ENCODE assay signal across 8 cellular contexts in genomic region chr12:14256139-14256538, GRCh38.
DNase-seq lines count a peak whose midpoint lies in the region; ATAC-seq and TF ChIP-seq lines count a peak whose summit lies in the region.

No MANE protein-coding gene starts in this region.

- no peak for TF ChIP-seq POLR2A in vagina (IDR thresholded peaks at IDR 0.05)

- TF ChIP-seq CTCF in mesothelial cell of epicardium (IDR thresholded peaks at IDR 0.05; ENCODE audit: unreplicated experiment) (no peak), vagina (IDR thresholded peaks at IDR 0.05) (no peak)

- H3K4me1 ChIP-seq in vagina: peaks cover 50% of the 10 kb centered on the region

- H3K27me3 ChIP-seq in vagina: no peaks in the 10 kb centered on the region

- no peaks in the 10 kb centered on the region for H3K36me3 ChIP-seq in vagina

- peak; percentile 53 for DNase-seq in stimulated activated CD4-positive, alpha-beta T cell treated with anti-CD3 and anti-CD28 coated beads, Interleukin-15, amount 100 ng/mL, for 24 hours
- DNase-seq in stimulated activated CD4-positive, alpha-beta T cell treated with anti-CD3 and anti-CD28 coated beads, Interleukin-4, amount 100 ng/mL, for 1 hour: no peak
- no peak for DNase-seq in mesothelial cell of epicardium (ENCODE audit: low spot score in 2 of 2, unreplicated experiment in 2 of 2)
- DNase-seq in vagina (ENCODE audit: extremely low spot score in 2 of 2): no peak
- DNase-seq in SW 1271 (lab: John Stamatoyannopoulos, UW): no peak
- DNase-seq in NCI-H1105 (lab: John Stamatoyannopoulos, UW): no peak

- peaks cover 2% of the 10 kb centered on the region for H3K36me3 Mint-ChIP-seq in activated naive CD4-positive, alpha-beta T cell treated with anti-CD3 and anti-CD28 coated beads, Interleukin-2, amount 50 U/mL, for 24 hours
- H3K36me3 Mint-ChIP-seq in mesothelial cell of epicardium: peaks cover 12% of the 10 kb centered on the region

- H3K4me3 ChIP-seq in vagina: no peak overlapping the region

- H3K4me3 Mint-ChIP-seq in activated naive CD4-positive, alpha-beta T cell treated with anti-CD3 and anti-CD28 coated beads, Interleukin-2, amount 50 U/mL, for 24 hours: peak overlapping the region; percentile 68
- no peak overlapping the region for H3K4me3 Mint-ChIP-seq in mesothelial cell of epicardium

- H3K27me3 Mint-ChIP-seq in activated naive CD4-positive, alpha-beta T cell treated with anti-CD3 and anti-CD28 coated beads, Interleukin-2, amount 50 U/mL, for 24 hours: no peaks in the 10 kb centered on the region
- H3K27me3 Mint-ChIP-seq in mesothelial cell of epicardium (ENCODE audit: low read depth): no peaks in the 10 kb centered on the region

- peak overlapping the region; percentile 96 for H3K27ac Mint-ChIP-seq in activated naive CD4-positive, alpha-beta T cell treated with anti-CD3 and anti-CD28 coated beads, Interleukin-2, amount 50 U/mL, for 24 hours
- peak overlapping the region; percentile 97 for H3K27ac Mint-ChIP-seq in mesothelial cell of epicardium

- intact Hi-C loops in vagina (cut with DNase I): loop anchor here (5.0 kb wide), 1 partner anchor 111 kb away; the partner anchor contains the start of gene ATF7IP

- ATAC-seq in HG02973 (IDR thresholded peaks at IDR 0.05; ENCODE audit: unreplicated experiment): no peak

- H3K9me3 ChIP-seq in vagina: no peaks in the 10 kb centered on the region

- H3K27ac ChIP-seq in vagina: peak overlapping the region; percentile 88

- H3K9me3 Mint-ChIP-seq in activated naive CD4-positive, alpha-beta T cell treated with anti-CD3 and anti-CD28 coated beads, Interleukin-2, amount 50 U/mL, for 24 hours: peaks cover 4% of the 10 kb centered on the region
- H3K9me3 Mint-ChIP-seq in mesothelial cell of epicardium: peaks cover 20% of the 10 kb centered on the region

- peaks cover 59% of the 10 kb centered on the region for H3K4me1 Mint-ChIP-seq in activated naive CD4-positive, alpha-beta T cell treated with anti-CD3 and anti-CD28 coated beads, Interleukin-2, amount 50 U/mL, for 24 hours
- peaks cover 49% of the 10 kb centered on the region for H3K4me1 Mint-ChIP-seq in mesothelial cell of epicardium
